ENCODE assay signal across 24 cellular contexts in genomic region chr5:60978968-60979367, GRCh38.
"Had no signal": no experiment of that assay in that cellular context is flagged by ENCODE, and none has a peak within 500 bp of the region (broad histone marks: within the 10 kb centered on the region; RNA-seq: fewer than 3 reads in every experiment).

No MANE protein-coding gene starts in this region.

- H3K4me1 ChIP-seq: breast epithelium, SJCRH30 had no signal

- H3K9me3 ChIP-seq: SJCRH30, SK-N-SH had no signal

- H3K27ac Mint-ChIP-seq: activated CD8-positive, alpha-beta T cell treated with anti-CD3 and anti-CD28 coated beads for 36 hours; activated T-cell treated with anti-CD3 and anti-CD28 coated beads, Interleukin-2, amount 50 U/mL, for 72 hours; activated T-helper 2 cell treated with anti-CD3 and anti-CD28 coated beads, Interferon-gamma antibody, Interleukin-2, Interleukin-4, amounts not matched to agents 10 μg/mL and 5 μg/mL and 100 μg/mL, durations not matched to agents 14 hours and 24 hours and 36 hours had no signal

- H3K9ac ChIP-seq: SK-N-SH had no signal

- H3K4me3 ChIP-seq: breast epithelium, SJCRH30 had no signal

- H3K27me3 Mint-ChIP-seq: activated CD8-positive, alpha-beta T cell treated with anti-CD3 and anti-CD28 coated beads for 36 hours had no signal

- H3K36me3 ChIP-seq: breast epithelium, SJCRH30, WERI-Rb-1 had no signal

- DNase-seq: activated CD4-positive, alpha-beta T cell treated with anti-CD3 and anti-CD28 coated beads for 4 hours; activated CD8-positive, alpha-beta memory T cell treated with anti-CD3 and anti-CD28 coated beads, Interleukin-2, amount 50 U/mL, for 4 hours; activated CD8-positive, alpha-beta T cell treated with anti-CD3 and anti-CD28 coated beads for 36 hours; activated gamma-delta T cell treated with Interleukin-2 at 50 U/mL for 16 hours; activated naive CD4-positive, alpha-beta T cell treated with anti-CD3 and anti-CD28 coated beads, Interleukin-2, amount 50 U/mL, for 16 hours; activated T-cell treated with anti-CD3 and anti-CD28 coated beads, Interleukin-2, amount 50 U/mL, for 72 hours; aorta; central memory CD4-positive, alpha-beta T cell; KG1; NCI-H1092; NCI-H1417; NCI-H2029; NCI-H2107; NCI-H2171 treated with DMSO at 0.1 percent for 48 hours; NCI-H226; NCI-H526; NCI-H774; SJCRH30; SK-N-SH; T-helper 1 cell; WERI-Rb-1 had no signal

- ATAC-seq: activated CD4-positive, CD25-positive, alpha-beta regulatory T cell treated with anti-CD3 and anti-CD28 coated beads, Interleukin-2, amount 50 U/mL, for 24 hours; activated CD8-positive, alpha-beta T cell treated with anti-CD3 and anti-CD28 coated beads for 36 hours; activated T-cell treated with anti-CD3 and anti-CD28 coated beads, Interleukin-2, amount 50 U/mL, for 72 hours had no signal

- H3K4me3 Mint-ChIP-seq: activated CD8-positive, alpha-beta T cell treated with anti-CD3 and anti-CD28 coated beads for 36 hours; activated T-cell treated with anti-CD3 and anti-CD28 coated beads, Interleukin-2, amount 50 U/mL, for 72 hours had no signal

- H3K9me2 ChIP-seq: SK-N-SH had no signal

- H3K4me2 ChIP-seq: SK-N-SH had no signal

- H3K27me3 ChIP-seq: breast epithelium, SJCRH30 had no signal

- H3K27ac ChIP-seq: breast epithelium, SJCRH30, WERI-Rb-1 had no signal
